In the genomic region with DNA sequence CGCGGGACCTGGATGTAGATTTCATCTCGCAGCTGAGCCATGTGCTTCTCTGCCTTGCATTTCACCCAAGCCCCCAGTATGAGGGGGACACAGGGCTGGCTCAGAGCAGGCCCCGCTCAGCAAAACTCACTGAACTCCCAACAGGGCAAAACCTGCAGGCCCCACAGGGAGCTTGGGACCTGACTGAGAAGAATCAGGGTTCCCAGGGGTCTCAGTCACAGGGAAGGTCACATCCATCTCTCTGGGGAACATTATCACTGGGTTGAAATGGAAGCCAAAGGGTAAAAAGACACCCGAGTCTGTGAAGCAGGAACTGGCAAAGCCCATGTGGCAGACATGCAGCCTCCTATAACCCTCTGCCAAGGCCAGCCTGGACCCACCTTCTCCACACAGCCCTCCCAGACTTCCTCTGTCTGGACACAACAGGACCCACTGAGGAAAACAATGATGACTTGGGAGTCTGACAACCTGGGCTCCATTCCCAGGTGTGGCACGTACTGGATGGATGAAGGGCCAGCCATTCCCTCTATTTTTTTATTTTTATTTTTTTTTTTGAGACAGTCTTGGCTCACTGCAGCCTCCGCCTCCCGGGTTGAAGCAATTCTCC, we compare ENCODE assay signal across 18 cellular contexts. TPM values are rescaled to one million over a fixed set of nuclear protein-coding genes. Genes with fewer than 3 reads are reported as not detected.
A peak's percentile ranks its signal among the peaks of the same experiment; 100 is the strongest.
DNase-seq lines count a peak whose midpoint lies in the region; ATAC-seq and TF ChIP-seq lines count a peak whose summit lies in the region.
"Had no signal": no experiment of that assay in that cellular context is flagged by ENCODE, and none has a peak within 500 bp of the region (broad histone marks: within the 10 kb centered on the region; RNA-seq: fewer than 3 reads in every experiment).

No MANE protein-coding gene starts in this region.

- H3K36me3 ChIP-seq in heart left ventricle (peaks cover 0 to 15% (median 0%) of the 10 kb centered on the region in 9 donors), right atrium auricular region (peaks cover 18% of the 10 kb centered on the region), rectal smooth muscle tissue (ENCODE audit: control insufficient read depth, insufficient read depth, low read length) (no peaks in the 10 kb centered on the region), vagina (no peaks in the 10 kb centered on the region), Karpas-422 (ENCODE audit: insufficient read depth, low read length) (no peaks in the 10 kb centered on the region)

- DNase-seq in heart left ventricle (no peak), left ventricle myocardium superior (no peak), right atrium auricular region (ENCODE audit: low spot score) (no peak), vagina (ENCODE audit: extremely low spot score in 2 of 2) (no peak), putamen (ENCODE audit: low spot score) (no peak), Karpas-422 (no peak)
- DNase-seq: ACHN; activated naive CD4-positive, alpha-beta T cell; brain microvascular endothelial cell; effector memory CD4-positive, alpha-beta T cell; NCI-H1930; NCI-H748 treated with DMSO at 0.1 percent for 48 hours; occipital lobe; T-helper 17 cell had no signal

- ATAC-seq in heart left ventricle (no peak), left ventricle myocardium superior (no peak), GM19035 (IDR thresholded peaks at IDR 0.05; ENCODE audit: unreplicated experiment) (no peak)
- ATAC-seq: activated CD4-positive, CD25-positive, alpha-beta regulatory T cell treated with anti-CD3 and anti-CD28 coated beads, Interleukin-2, amount 50 U/mL, for 24 hours; T-helper 17 cell had no signal

- no peak overlapping the region for H3K4me2 ChIP-seq in Karpas-422 (ENCODE audit: low read depth, low read length, poor library complexity, severe bottlenecking)

- 47 to 56% (median 50%) methylated on average over 8 of the region's 8 CpGs for WGBS in heart left ventricle, 4 donors

- no peak for TF ChIP-seq CTCF in heart left ventricle (IDR thresholded peaks at IDR 0.05)
- no peak for TF ChIP-seq CTCF in right atrium auricular region (IDR thresholded peaks at IDR 0.05)
- no peak for TF ChIP-seq CTCF in vagina (IDR thresholded peaks at IDR 0.05)

- H4K20me1 ChIP-seq in Karpas-422 (ENCODE audit: insufficient read depth, low read depth, low read length): no peaks in the 10 kb centered on the region

- no peak overlapping the region for H2AFZ ChIP-seq in Karpas-422 (ENCODE audit: low read length)

- no peaks in the 10 kb centered on the region for H3K9me2 ChIP-seq in Karpas-422 (replicated peaks; ENCODE audit: insufficient read depth, low read length)

- intact Hi-C loops in heart left ventricle (cut with DNase I) (loop anchor here in 1 of 10 donors (2.0 kb wide), 1 partner anchor 15 kb away; no protein-coding TSS in a partner anchor), left ventricle myocardium superior (cut with micrococcal nuclease) (no loop called here), vagina (cut with DNase I) (no loop called here)

- no peaks in the 10 kb centered on the region for H3K27me3 ChIP-seq in heart left ventricle
- no peaks in the 10 kb centered on the region for H3K27me3 ChIP-seq in right atrium auricular region
- H3K27me3 ChIP-seq in rectal smooth muscle tissue (ENCODE audit: control insufficient read depth, insufficient read depth, low read length): no peaks in the 10 kb centered on the region
- no peaks in the 10 kb centered on the region for H3K27me3 ChIP-seq in vagina
- no peaks in the 10 kb centered on the region for H3K27me3 ChIP-seq in Karpas-422 (ENCODE audit: low read length)
- H3K27me3 ChIP-seq: brain microvascular endothelial cell had no signal

- H3K9me3 ChIP-seq in heart left ventricle (no peaks in the 10 kb centered on the region), right atrium auricular region (no peaks in the 10 kb centered on the region), vagina (no peaks in the 10 kb centered on the region), Karpas-422 (ENCODE audit: low read length) (no peaks in the 10 kb centered on the region)

- no peak overlapping the region for H3K9ac ChIP-seq in rectal smooth muscle tissue (ENCODE audit: low read length)
- H3K9ac ChIP-seq in Karpas-422 (ENCODE audit: low read length): no peak overlapping the region

- no peaks in the 10 kb centered on the region for H3K79me2 ChIP-seq in Karpas-422 (ENCODE audit: low read length)

- H3K27ac ChIP-seq in heart left ventricle (peak overlapping the region; percentile 72 to 98 (median 92)), right atrium auricular region (peak overlapping the region; percentile 91 to 94), rectal smooth muscle tissue (ENCODE audit: low read depth, low read length) (peak overlapping the region; percentile 96), vagina (peak overlapping the region; percentile 96), Karpas-422 (ENCODE audit: low read length) (no peak overlapping the region)
- H3K27ac ChIP-seq: brain microvascular endothelial cell had no signal

- H3K4me3 ChIP-seq in heart left ventricle (peak overlapping the region in 1 of 12 donors; percentile 4), right atrium auricular region (no peak overlapping the region), rectal smooth muscle tissue (ENCODE audit: low read length) (no peak overlapping the region), vagina (no peak overlapping the region), Karpas-422 (ENCODE audit: low read length) (no peak overlapping the region)

- TF ChIP-seq POLR2A in heart left ventricle (IDR thresholded peaks at IDR 0.05) (no peak), vagina (IDR thresholded peaks at IDR 0.05) (no peak)

- peaks cover 28 to 100% (median 94%) of the 10 kb centered on the region in 12 donors for H3K4me1 ChIP-seq in heart left ventricle
- H3K4me1 ChIP-seq in right atrium auricular region: peaks cover 13 to 96% of the 10 kb centered on the region in 2 donors
- H3K4me1 ChIP-seq in rectal smooth muscle tissue (ENCODE audit: control insufficient read depth, insufficient read depth, low read length): peaks cover 78% of the 10 kb centered on the region
- peaks cover 95% of the 10 kb centered on the region for H3K4me1 ChIP-seq in vagina
- no peaks in the 10 kb centered on the region for H3K4me1 ChIP-seq in Karpas-422 (ENCODE audit: low read length)

RNA-seq across cellular contexts. Expression of gene HSPG2, which starts 11.7 kb away (rescaled TPM):
- total RNA-seq in heart left ventricle: 100 to 1,000 TPM; 202 to 608 (median 304) TPM
- polyA plus RNA-seq in heart left ventricle: 100 to 1,000 TPM; 164 to 315 TPM
- 269 TPM for total RNA-seq in left ventricle myocardium superior
- total RNA-seq in right atrium auricular region: 100 to 1,000 TPM; 424 to 557 TPM
- total RNA-seq in vagina: 179 TPM
- under 0.01 TPM in 1 of 2 replicates, not detected in the other for total RNA-seq in Karpas-422 (2014; rRNA removed; shearing (Covaris generic); ENCODE audit: low replicate concordance)

RNA-seq across cellular contexts. Expression of gene CELA3B, which starts 51.4 kb away (rescaled TPM):
- total RNA-seq in heart left ventricle (1 to 10 TPM in 5 of 9 donors, not detected in 4; 1.2 to 2.6 (median 1.8) TPM), left ventricle myocardium superior (not detected), right atrium auricular region (not detected), vagina (not detected)
- under 1 TPM in 1 of 2 donors, not detected in 1; 0.24 TPM for polyA plus RNA-seq in heart left ventricle
- total RNA-seq in Karpas-422 (2014; rRNA removed; shearing (Covaris generic); ENCODE audit: low replicate concordance): not detected in 2 replicates
- total RNA-seq: frontal cortex, occipital lobe, T-helper 17 cell had no signal

Comparison
In these comparisons a context has a peak if more than half of its experiments do, and no peak if none do; other contexts are left out.
1. RNA of gene HSPG2, which starts 11.7 kb away (total RNA-seq): 424 to 557 TPM in right atrium auricular region, 202 to 608 TPM in heart left ventricle, 269 TPM in left ventricle myocardium superior (single experiment) and 179 TPM in vagina (single experiment); under 0.01 TPM in Karpas-422; every median in the first group is over 100 times any median in the second.